8 cellular contexts compared by ENCODE assay signal in genomic region chr1:99004270-99005141, GRCh38. TPM values are rescaled to one million over a fixed set of nuclear protein-coding genes. Genes with fewer than 3 reads are reported as not detected.
DNase-seq lines count a peak whose midpoint lies in the region; ATAC-seq and TF ChIP-seq lines count a peak whose summit lies in the region.

Gene PLPPR5, minus strand, starts transcription at chr1:99004861. Its CDS starts 190 bp downstream, at chr1:99004671.

- H3K27ac Mint-ChIP-seq in WTC11 (no peak within 1 kb of the TSS), mesothelial cell of epicardium (no peak within 1 kb of the TSS), type B pancreatic cell (no peak within 1 kb of the TSS)
- no peak within 1 kb of the TSS for H3K27ac Mint-ChIP-seq in effector memory CD8-positive, alpha-beta T cell

- POLR2A ChIA-PET in WTC11 (lab: Charles Lee) = interaction anchor here (0.6 kb wide), 1 partner anchor 64 kb away, joined by 4 read pairs; no protein-coding TSS in a partner anchor

- H3K27me3 Mint-ChIP-seq in WTC11 (ENCODE audit: low read depth) (peaks cover 44% of the 10 kb centered on the region), mesothelial cell of epicardium (ENCODE audit: low read depth) (peaks cover 87% of the 10 kb centered on the region), type B pancreatic cell (peaks cover 85% of the 10 kb centered on the region)
- H3K27me3 Mint-ChIP-seq in effector memory CD8-positive, alpha-beta T cell = peaks cover 65 to 71% of the 10 kb centered on the region in 2 donors

- ATAC-seq in WTC11 (peak; percentile 68), HG03439 (IDR thresholded peaks at IDR 0.05; ENCODE audit: unreplicated experiment) (no peak), GM21825 (IDR thresholded peaks at IDR 0.05; ENCODE audit: unreplicated experiment) (no peak)
- peak; percentile 73 for ATAC-seq in effector memory CD8-positive, alpha-beta T cell (replicated peaks)

- H3K4me3 Mint-ChIP-seq in WTC11 = peak within 1 kb of the TSS; percentile 86
- peak within 1 kb of the TSS; percentile 60 to 63 for H3K4me3 Mint-ChIP-seq in effector memory CD8-positive, alpha-beta T cell
- peak within 1 kb of the TSS; percentile 65 for H3K4me3 Mint-ChIP-seq in mesothelial cell of epicardium
- peak within 1 kb of the TSS; percentile 84 for H3K4me3 Mint-ChIP-seq in type B pancreatic cell

- peaks cover 11% of the 10 kb centered on the region for H3K4me1 Mint-ChIP-seq in WTC11
- H3K4me1 Mint-ChIP-seq in effector memory CD8-positive, alpha-beta T cell (ENCODE audit: low read depth in 2 of 2) = peaks cover 3 to 4% of the 10 kb centered on the region in 2 donors
- H3K4me1 Mint-ChIP-seq in mesothelial cell of epicardium = peaks cover 7% of the 10 kb centered on the region
- peaks cover 4% of the 10 kb centered on the region for H3K4me1 Mint-ChIP-seq in type B pancreatic cell (ENCODE audit: unreplicated experiment)

- TF ChIP-seq CTCF in WTC11 (IDR thresholded peaks at IDR 0.05) (no peak), mesothelial cell of epicardium (IDR thresholded peaks at IDR 0.05; ENCODE audit: unreplicated experiment) (no peak), type B pancreatic cell (conservative IDR thresholded peaks at IDR 0.05) (no peak)

- H3K9me3 Mint-ChIP-seq in WTC11 = no peaks in the 10 kb centered on the region
- no peaks in the 10 kb centered on the region for H3K9me3 Mint-ChIP-seq in effector memory CD8-positive, alpha-beta T cell
- no peaks in the 10 kb centered on the region for H3K9me3 Mint-ChIP-seq in mesothelial cell of epicardium
- no peaks in the 10 kb centered on the region for H3K9me3 Mint-ChIP-seq in type B pancreatic cell

- CTCF ChIA-PET in WTC11 (lab: Charles Lee) = interaction anchor here (1.0 to 1.8 kb wide), 3 partner anchors 13 to 211 kb away, joined by 3 to 5 read pairs (median 3); no protein-coding TSS in a partner anchor

- H3K36me3 Mint-ChIP-seq in WTC11 (no peaks in the 10 kb centered on the region), mesothelial cell of epicardium (no peaks in the 10 kb centered on the region), type B pancreatic cell (no peaks in the 10 kb centered on the region)
- peaks cover 3% of the 10 kb centered on the region for H3K36me3 Mint-ChIP-seq in effector memory CD8-positive, alpha-beta T cell (ENCODE audit: insufficient read depth)

- DNase-seq in NCI-H2107 treated with DMSO at 0.1 percent for 48 hours (lab: John Stamatoyannopoulos, UW; ENCODE audit: unreplicated experiment) (peak; percentile 6), NCI-H2107 (lab: John Stamatoyannopoulos, UW) (no peak), WTC11 (ENCODE audit: low spot score) (peak; percentile 70), mesothelial cell of epicardium (ENCODE audit: low spot score in 2 of 2, unreplicated experiment in 2 of 2) (peak; percentile 24 to 44), type B pancreatic cell (ENCODE audit: extremely low spot score, unreplicated experiment) (peak; percentile 71)
- DNase-seq in effector memory CD8-positive, alpha-beta T cell = peak in 1 of 3 experiments; percentile 5

TF ChIP-seq in WTC11, 78 proteins besides CTCF, POLR2A, EP300 and RAD21 (continues in another document):
- 0 out of 2 replicates have a peak, but pooled peaks have one; percentile 14 for TF ChIP-seq E2F4 (CRISPR knock-in tag; IDR thresholded peaks at IDR 0.05; ENCODE audit: borderline replicate concordance, low read depth)
- TF ChIP-seq CREM (CRISPR knock-in tag; IDR thresholded peaks at IDR 0.05) = 0 out of 2 replicates have a peak, but pooled peaks have one; percentile 17
- TF ChIP-seq IRF1 (CRISPR knock-in tag; IDR thresholded peaks at IDR 0.05) = no peak
- 0 out of 2 replicates have a peak, but pooled peaks have one; percentile 46 for TF ChIP-seq TEAD1 (CRISPR knock-in tag; IDR thresholded peaks at IDR 0.05)
- TF ChIP-seq AR (CRISPR knock-in tag; IDR thresholded peaks at IDR 0.05) = no peak
- TF ChIP-seq SMAD4 (CRISPR knock-in tag; IDR thresholded peaks at IDR 0.05) = no peak
- no peak for TF ChIP-seq ARID4B (CRISPR knock-in tag; IDR thresholded peaks at IDR 0.05; ENCODE audit: borderline replicate concordance)
- 0 out of 2 replicates have a peak, but pooled peaks have one; percentile 30 for TF ChIP-seq E2F5 (CRISPR knock-in tag; IDR thresholded peaks at IDR 0.05)
- 0 out of 2 replicates have a peak, but pooled peaks have one; percentile 63 for TF ChIP-seq ZNF232 (CRISPR knock-in tag; IDR thresholded peaks at IDR 0.05)
- peak; percentile 44; the same call in 1 of the 2 replicates for TF ChIP-seq MYBL2 (CRISPR knock-in tag; IDR thresholded peaks at IDR 0.05)
- TF ChIP-seq RORB (CRISPR knock-in tag; IDR thresholded peaks at IDR 0.05) = no peak

RNA-seq across cellular contexts. Expression of gene PLPPR5, which starts in this region (rescaled TPM):
- 1.6 to 2.2 TPM (median 2.0 TPM) in 3 replicates for total RNA-seq in WTC11 (2021)
- total RNA-seq in mesothelial cell of epicardium = 0.11 to 0.20 TPM in 2 of 3 replicates, not detected in the other
- total RNA-seq in type B pancreatic cell (ENCODE audit: low replicate concordance) = 5.9 and 7.1 TPM in 2 replicates

Comparison
In these comparisons a context has a peak if more than half of its experiments do, and no peak if none do; other contexts are left out.
1. Peak in DNase-seq in mesothelial cell of epicardium; RNA of the gene not detected or under 1 TPM.
2. ATAC-seq: peak in WTC11 (single experiment) and effector memory CD8-positive, alpha-beta T cell (single experiment); none in HG03439 (single experiment) and GM21825 (single experiment).
3. Peak in every context shown above with its lines, with median percentiles within 50 percentile points of each other: H3K4me3 Mint-ChIP-seq.